In genomic region chr3:14401692-14402303, GRCh38 we compare ENCODE assay signal across 8 cellular contexts. TPM values are rescaled to one million over a fixed set of nuclear protein-coding genes. Genes with fewer than 3 reads are reported as not detected.
A peak's percentile ranks its signal among the peaks of the same experiment; 100 is the strongest.
DNase-seq lines count a peak whose midpoint lies in the region; ATAC-seq, FAIRE-seq and TF ChIP-seq lines count a peak whose summit lies in the region.

No MANE protein-coding gene starts in this region.

- POLR2A ChIA-PET in endothelial cell of umbilical vein (lab: Charles Lee), result interaction anchor here (0.6 to 0.7 kb wide), 2 partner anchors 53 to 73 kb away, joined by 3 read pairs; no protein-coding TSS in a partner anchor

- no peaks in the 10 kb centered on the region for H3F3A ChIP-seq in OCI-LY1 (ENCODE audit: insufficient read depth, low read length)

- no peaks in the 10 kb centered on the region for H3K9me2 ChIP-seq in OCI-LY1 (ENCODE audit: low read depth, low read length)

- H3K27me3 ChIP-seq in DND-41 (ENCODE audit: insufficient read depth, low read length, poor library complexity) (no peaks in the 10 kb centered on the region), OCI-LY1 (ENCODE audit: insufficient read depth, low read length) (no peaks in the 10 kb centered on the region), endothelial cell of umbilical vein (ENCODE audit: control insufficient read depth in 2 of 2, insufficient read depth in 2 of 2, low read length in 2 of 2) (no peaks in the 10 kb centered on the region), osteoblast (ENCODE audit: insufficient read depth, low read length) (no peaks in the 10 kb centered on the region)

- ATAC-seq in DND-41 (ENCODE audit: insufficient read depth, low read depth) (no peak), HG03571 (IDR thresholded peaks at IDR 0.05; ENCODE audit: unreplicated experiment) (no peak)

- peak overlapping the region; percentile 59 for H2AFZ ChIP-seq in DND-41 (ENCODE audit: low read depth, low read length)
- no peak overlapping the region for H2AFZ ChIP-seq in OCI-LY1 (ENCODE audit: low read length)
- H2AFZ ChIP-seq in endothelial cell of umbilical vein (ENCODE audit: low read depth, low read length), result peak overlapping the region; percentile 50
- H2AFZ ChIP-seq in osteoblast (ENCODE audit: low read length), result peak overlapping the region; percentile 68

- peaks cover 40% of the 10 kb centered on the region for H3K4me1 ChIP-seq in DND-41 (ENCODE audit: insufficient read depth, low read length)
- peaks cover 48% of the 10 kb centered on the region for H3K4me1 ChIP-seq in OCI-LY1 (ENCODE audit: insufficient read depth, low read length, severe bottlenecking)
- peaks cover 12% of the 10 kb centered on the region for H3K4me1 ChIP-seq in endothelial cell of umbilical vein (ENCODE audit: control insufficient read depth, extremely low read depth, insufficient read depth, low read length)
- H3K4me1 ChIP-seq in osteoblast (ENCODE audit: insufficient read depth, low read length), result peaks cover 20% of the 10 kb centered on the region

- BruUV-seq in endothelial cell of umbilical vein (replicated peaks; lab: Mats Ljungman, UMichigan), result no TSS peak

- no peak for TF ChIP-seq POLR2A in endothelial cell of umbilical vein (IDR thresholded peaks at IDR 0.05; ENCODE audit: low read depth, low read length)

- FAIRE-seq in endothelial cell of umbilical vein (lab: Jason Lieb, UNC), result no peak

- H3K9ac ChIP-seq in DND-41 (ENCODE audit: low read depth, low read length), result peak overlapping the region; percentile 61
- H3K9ac ChIP-seq in OCI-LY1 (ENCODE audit: low read length), result peak overlapping the region; percentile 59
- H3K9ac ChIP-seq in endothelial cell of umbilical vein (replicated peaks; ENCODE audit: extremely low read depth, insufficient read depth, low read length), result no peak overlapping the region

- peaks cover 10% of the 10 kb centered on the region; the same call in 1 of the 2 replicates for H4K20me1 ChIP-seq in DND-41 (ENCODE audit: insufficient read depth, low read length)
- no peaks in the 10 kb centered on the region for H4K20me1 ChIP-seq in OCI-LY1 (ENCODE audit: insufficient read depth, low read length)
- H4K20me1 ChIP-seq in endothelial cell of umbilical vein (replicated peaks; ENCODE audit: control insufficient read depth, extremely low read depth, insufficient read depth, low read length), result no peaks in the 10 kb centered on the region
- H4K20me1 ChIP-seq in osteoblast (ENCODE audit: insufficient read depth, low read length), result peaks cover 32% of the 10 kb centered on the region

- TF ChIP-seq CTCF in DND-41 (IDR thresholded peaks at IDR 0.05; ENCODE audit: borderline replicate concordance, extremely low read depth, low read length, poor library complexity, severe bottlenecking) (no peak), OCI-LY1 (IDR thresholded peaks at IDR 0.05; ENCODE audit: low read length) (no peak; the same call in 1 of the 2 replicates), endothelial cell of umbilical vein (IDR thresholded peaks at IDR 0.05; ENCODE audit: extremely low read depth in 1 of 2, insufficient read depth in 1 of 2, low read depth in 1 of 2, low read length in 2 of 2) (no peak), osteoblast (IDR thresholded peaks at IDR 0.05; ENCODE audit: extremely low read depth, low read depth, low read length) (no peak)

- H3K4me3 ChIP-seq in DND-41 (ENCODE audit: low read depth in 1 of 2, low read length in 2 of 2), result peak overlapping the region in 1 of 2 experiments; percentile 95; a peak in 2 of 4 replicates
- H3K4me3 ChIP-seq in OCI-LY1 (ENCODE audit: low read depth, low read length, poor library complexity, severe bottlenecking), result peak overlapping the region; percentile 87
- H3K4me3 ChIP-seq in endothelial cell of umbilical vein (replicated peaks in 1 of 3; ENCODE audit: insufficient read depth in 1 of 3, low read depth in 1 of 3, low read length in 3 of 3), result peak overlapping the region in 1 of 3 experiments; percentile 90
- peak overlapping the region; percentile 77 for H3K4me3 ChIP-seq in osteoblast (ENCODE audit: insufficient read depth, low read length)

- H3K4me2 ChIP-seq in DND-41 (ENCODE audit: insufficient read depth, low read length) (peak overlapping the region; percentile 88), OCI-LY1 (ENCODE audit: low read length) (peak overlapping the region; percentile 65), endothelial cell of umbilical vein (ENCODE audit: insufficient read depth, low read length) (no peak overlapping the region), osteoblast (ENCODE audit: insufficient read depth, low read length) (peak overlapping the region; percentile 68)

- CTCF ChIA-PET in endothelial cell of umbilical vein (lab: Charles Lee), result interaction anchor here (0.7 to 4.5 kb wide), 9 partner anchors 34 to 126 kb away, joined by 3 to 37 read pairs (median 4); no protein-coding TSS in a partner anchor

- H3K36me3 ChIP-seq in DND-41 (ENCODE audit: insufficient read depth, low read length), result no peaks in the 10 kb centered on the region
- H3K36me3 ChIP-seq in OCI-LY1 (ENCODE audit: insufficient read depth, low read length), result peaks cover 17% of the 10 kb centered on the region; the same call in 1 of the 2 replicates
- H3K36me3 ChIP-seq in endothelial cell of umbilical vein (ENCODE audit: control insufficient read depth in 2 of 2, extremely low read depth in 1 of 2, insufficient read depth in 2 of 2, low read length in 2 of 2), result no peaks in the 10 kb centered on the region
- H3K36me3 ChIP-seq in osteoblast (ENCODE audit: insufficient read depth, low read length), result no peaks in the 10 kb centered on the region

- H3K27ac ChIP-seq in DND-41 (ENCODE audit: low read length) (peak overlapping the region; percentile 5; the same call in 1 of the 2 replicates), OCI-LY1 (ENCODE audit: low read depth, low read length, poor library complexity, severe bottlenecking) (peak overlapping the region; percentile 35), endothelial cell of umbilical vein (ENCODE audit: insufficient read depth, low read depth, low read length) (no peak overlapping the region), osteoblast (ENCODE audit: low read depth, low read length) (no peak overlapping the region)

- H3K79me2 ChIP-seq in DND-41 (ENCODE audit: insufficient read depth, low read length) (peaks cover 37% of the 10 kb centered on the region), OCI-LY1 (ENCODE audit: insufficient read depth, low read length) (peaks cover 40% of the 10 kb centered on the region), endothelial cell of umbilical vein (ENCODE audit: control insufficient read depth, insufficient read depth, low read length) (peaks cover 36% of the 10 kb centered on the region), osteoblast (ENCODE audit: insufficient read depth, low read length) (peaks cover 39% of the 10 kb centered on the region)

- dilution Hi-C loops in endothelial cell of umbilical vein (cut with MboI; ENCODE audit: extremely low pct_ligation_motif_present, low sequenced_read_pairs), result no loop called here

- intact Hi-C loops in endothelial cell of umbilical vein (cut with micrococcal nuclease), result loop anchor here (1.0 to 10.0 kb wide), 10 partner anchors 9 to 507 kb away; no protein-coding TSS in a partner anchor

- no peaks in the 10 kb centered on the region for H3K9me1 ChIP-seq in endothelial cell of umbilical vein (replicated peaks; ENCODE audit: control insufficient read depth, extremely low read depth, insufficient read depth, low read length)

- DNase-seq in DND-41, result no peak
- DNase-seq in endothelial cell of umbilical vein (ENCODE audit: low read depth, low spot score), result no peak
- DNase-seq in osteoblast (ENCODE audit: insufficient read length, low spot score, missing footprints), result no peak
- DNase-seq in foreskin melanocyte, result no peak
- DNase-seq in stimulated activated naive CD4-positive, alpha-beta T cell treated with Interleukin-2 at 50 U/mL for 16 hours (lab: John Stamatoyannopoulos, UW), result no peak
- DNase-seq in DMS114 treated with DMSO at 0.1 percent for 48 hours (lab: John Stamatoyannopoulos, UW; ENCODE audit: unreplicated experiment), result no peak

- no peaks in the 10 kb centered on the region for H3K9me3 ChIP-seq in DND-41 (ENCODE audit: insufficient read depth, low read length, severe bottlenecking)
- H3K9me3 ChIP-seq in OCI-LY1 (ENCODE audit: low read length), result no peaks in the 10 kb centered on the region
- H3K9me3 ChIP-seq in endothelial cell of umbilical vein (replicated peaks; ENCODE audit: control insufficient read depth, insufficient read depth, low read length), result no peaks in the 10 kb centered on the region
- no peaks in the 10 kb centered on the region for H3K9me3 ChIP-seq in osteoblast (ENCODE audit: low read depth, low read length)

TF ChIP-seq in endothelial cell of umbilical vein, 7 proteins besides CTCF, POLR2A, EP300 and RAD21:
- no peak for TF ChIP-seq EZH2 (IDR thresholded peaks at IDR 0.05; ENCODE audit: borderline replicate concordance, low read depth, low read length, severe bottlenecking)
- no peak for TF ChIP-seq GATA2 (IDR thresholded peaks at IDR 0.05; ENCODE audit: insufficient read depth, insufficient read length, low read depth, low read length)
- no peak for TF ChIP-seq MAX (IDR thresholded peaks at IDR 0.05; ENCODE audit: insufficient read depth, insufficient read length)
- no peak for TF ChIP-seq FOS (IDR thresholded peaks at IDR 0.05; ENCODE audit: borderline replicate concordance, insufficient read depth, low read length)
- TF ChIP-seq POLR2AphosphoS5 (IDR thresholded peaks at IDR 0.05; ENCODE audit: insufficient read depth, low read depth, low read length), result no peak
- TF ChIP-seq JUN (IDR thresholded peaks at IDR 0.05; ENCODE audit: borderline replicate concordance, insufficient read depth, insufficient read length, low read depth), result no peak
- no peak for TF ChIP-seq MYC (IDR thresholded peaks at IDR 0.05; ENCODE audit: low read depth, low read length)

RNA-seq across cellular contexts. Expression of gene SLC6A6, which starts 0.6 kb away (rescaled TPM):
- total RNA-seq in endothelial cell of umbilical vein (33.8 and 38.0 TPM in 2 replicates), osteoblast (76.6 and 86.5 TPM in 2 replicates)
- 24.8 and 25.7 TPM in 2 replicates for polyA plus RNA-seq in endothelial cell of umbilical vein
- 16.9 and 19.1 TPM in 2 replicates for polyA plus RNA-seq in endothelial cell of umbilical vein (2011; cell fraction: cytosol; rRNA removed)
- polyA plus RNA-seq in endothelial cell of umbilical vein (2011; cell fraction: nucleus; rRNA removed), result 51.5 and 59.3 TPM in 2 replicates
- polyA plus RNA-seq in endothelial cell of umbilical vein (2012), result 13.7 and 19.6 TPM in 2 replicates
- polyA minus RNA-seq in endothelial cell of umbilical vein, result 75.0 and 82.1 TPM in 2 replicates
- polyA minus RNA-seq in endothelial cell of umbilical vein (2011; cell fraction: cytosol; rRNA and poly(A)+ RNA removed), result 12.4 TPM
- polyA minus RNA-seq in endothelial cell of umbilical vein (2011; cell fraction: nucleus; rRNA and poly(A)+ RNA removed), result 47.6 and 56.2 TPM in 2 replicates

Comparison
In these comparisons a context has a peak if more than half of its experiments do, and no peak if none do; other contexts are left out.
1. H3K27ac ChIP-seq: peak in DND-41 (single experiment) and OCI-LY1 (single experiment); none in endothelial cell of umbilical vein (single experiment) and osteoblast (single experiment).